Comparison of ENCODE assay signal across 25 cellular contexts in genomic region chr6:149208071-149208670, GRCh38.
"Had no signal": no experiment of that assay in that cellular context is flagged by ENCODE, and none has a peak within 500 bp of the region (broad histone marks: within the 10 kb centered on the region; RNA-seq: fewer than 3 reads in every experiment).

No MANE protein-coding gene starts in this region.

- H3K4me1 ChIP-seq: breast epithelium, foreskin keratinocyte, prostate gland, right atrium auricular region, thyroid gland had no signal

- H3K27ac ChIP-seq: breast epithelium, foreskin keratinocyte, left lung, neutrophil, ovary, prostate gland, right atrium auricular region, spleen, thyroid gland had no signal

- H3K27ac Mint-ChIP-seq: activated naive CD8-positive, alpha-beta T cell treated with anti-CD3 and anti-CD28 coated beads, Interleukin-2, amount 50 U/mL, for 24 hours; mesothelial cell of epicardium; natural killer cell; stimulated activated naive CD8-positive, alpha-beta T cell treated with anti-CD3 and anti-CD28 coated beads, Interleukin-15, Interleukin-2, amounts not matched to agents 100 ng/mL and 50 ng/mL, for 24 hours; WTC11 had no signal

- DNase-seq: activated CD4-positive, alpha-beta T cell treated with anti-CD3 and anti-CD28 coated beads, Interleukin-2, amount 50 U/mL, for 48 hours; activated CD8-positive, alpha-beta memory T cell treated with anti-CD3 and anti-CD28 coated beads, Interleukin-2, amount 50 U/mL, for 48 hours; activated gamma-delta T cell; activated naive CD4-positive, alpha-beta T cell treated with anti-CD3 and anti-CD28 coated beads, Interleukin-2, amount 50 U/mL, for 16 hours; activated naive CD8-positive, alpha-beta T cell treated with anti-CD3 and anti-CD28 coated beads, Interleukin-2, amount 50 U/mL, for 24 hours; activated T-cell treated with anti-CD3 and anti-CD28 coated beads, Interleukin-2, amount 50 U/mL, for 48 hours; aorta; cerebellar nuclear complex; cortex of kidney; foreskin keratinocyte; kidney; left lung; natural killer cell; ovary; spleen; stimulated activated CD4-positive, alpha-beta T cell treated with anti-CD3 and anti-CD28 coated beads, Interleukin-4, amount 100 ng/mL, for 24 hours; T1000; thyroid gland had no signal

- H3K36me3 ChIP-seq: breast epithelium, left lung, neutrophil, ovary, prostate gland, right atrium auricular region, spleen, thyroid gland had no signal

- H3K36me3 Mint-ChIP-seq: mesothelial cell of epicardium, natural killer cell, WTC11 had no signal

- ATAC-seq: activated naive CD8-positive, alpha-beta T cell treated with anti-CD3 and anti-CD28 coated beads, Interleukin-2, amount 50 U/mL, for 24 hours; foreskin keratinocyte; left lung; natural killer cell; WTC11 had no signal

- H3K27me3 ChIP-seq: breast epithelium, foreskin keratinocyte, left lung, neutrophil, ovary, right atrium auricular region, spleen, thyroid gland had no signal

- H3K4me3 ChIP-seq: breast epithelium, left lung, ovary, prostate gland, right atrium auricular region, spleen, thyroid gland had no signal

- H3K9me3 ChIP-seq: breast epithelium, left lung, neutrophil, ovary, prostate gland, right atrium auricular region, spleen, thyroid gland had no signal

- H3K4me3 Mint-ChIP-seq: activated naive CD8-positive, alpha-beta T cell treated with anti-CD3 and anti-CD28 coated beads, Interleukin-2, amount 50 U/mL, for 24 hours; mesothelial cell of epicardium; natural killer cell; stimulated activated naive CD8-positive, alpha-beta T cell treated with anti-CD3 and anti-CD28 coated beads, Interleukin-15, Interleukin-2, amounts not matched to agents 100 ng/mL and 50 ng/mL, for 24 hours; WTC11 had no signal

- H3K27me3 Mint-ChIP-seq: activated naive CD8-positive, alpha-beta T cell treated with anti-CD3 and anti-CD28 coated beads, Interleukin-2, amount 50 U/mL, for 24 hours; stimulated activated naive CD8-positive, alpha-beta T cell treated with anti-CD3 and anti-CD28 coated beads, Interleukin-15, Interleukin-2, amounts not matched to agents 100 ng/mL and 50 ng/mL, for 24 hours had no signal

- H3K9me3 Mint-ChIP-seq: mesothelial cell of epicardium; natural killer cell; stimulated activated naive CD8-positive, alpha-beta T cell treated with anti-CD3 and anti-CD28 coated beads, Interleukin-15, Interleukin-2, amounts not matched to agents 100 ng/mL and 50 ng/mL, for 24 hours; WTC11 had no signal
